Comparison of ENCODE assay signal across 8 cellular contexts in the genomic region with DNA sequence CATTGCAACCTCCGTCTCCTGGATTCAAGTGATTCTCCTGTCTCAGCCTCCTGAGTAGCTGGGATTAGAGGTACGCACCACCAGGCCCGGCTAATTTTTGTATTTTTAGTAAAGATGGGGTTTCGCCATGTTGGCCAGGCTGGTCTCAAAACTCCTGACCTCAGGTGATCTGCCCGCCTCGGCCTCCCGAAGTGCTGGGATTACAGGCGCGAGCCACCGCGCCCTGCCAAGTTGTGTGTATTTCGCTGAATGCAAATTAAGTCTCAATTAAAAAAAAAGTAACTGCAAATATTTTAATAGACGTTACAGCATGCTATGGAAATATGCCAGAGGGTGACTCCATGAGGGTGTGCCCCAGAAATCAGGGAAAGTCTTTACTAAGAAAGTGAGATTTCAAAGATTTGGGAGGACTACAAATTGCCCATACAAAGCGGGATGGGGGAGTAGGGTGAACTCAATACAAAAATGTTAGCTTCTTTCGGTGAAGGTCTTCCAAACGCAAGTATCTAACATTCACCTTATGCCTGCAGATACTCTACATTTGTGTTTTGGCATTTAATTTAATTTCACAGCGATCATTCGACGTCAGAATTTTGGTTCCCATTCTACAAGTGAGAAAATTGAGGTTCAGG.
DNase-seq lines count a peak whose midpoint lies in the region; ATAC-seq and TF ChIP-seq lines count a peak whose summit lies in the region.

No MANE protein-coding gene starts in this region.

- H3K27me3 Mint-ChIP-seq in naive B cell: no peaks in the 10 kb centered on the region

- no peaks in the 10 kb centered on the region for H3K9me3 Mint-ChIP-seq in naive B cell

- intact Hi-C loops in posterior vena cava (cut with DNase I): no loop called here

- DNase-seq in AG04450 (ENCODE audit: low read depth, low spot score) (no peak), coronary artery (ENCODE audit: low spot score) (no peak), naive B cell (no peak), T-helper 9 cell (no peak), HuH-7.5 (ENCODE audit: low spot score) (no peak), posterior vena cava (ENCODE audit: low spot score) (no peak)

- H3K27me3 ChIP-seq in AG04450 (ENCODE audit: control insufficient read depth, insufficient read depth, low read length): no peaks in the 10 kb centered on the region
- no peaks in the 10 kb centered on the region for H3K27me3 ChIP-seq in KMS-11 (ENCODE audit: insufficient read depth, low read depth)

- TF ChIP-seq CTCF in AG04450 (IDR thresholded peaks at IDR 0.05; ENCODE audit: low read depth, low read length) (no peak), KMS-11 (conservative IDR thresholded peaks at IDR 0.05; ENCODE audit: low read depth, low read length) (no peak), coronary artery (IDR thresholded peaks at IDR 0.05) (no peak)

- H2AFZ ChIP-seq in KMS-11 (ENCODE audit: low read depth): peak overlapping the region; percentile 94

- H3K4me3 ChIP-seq in AG04450 (ENCODE audit: low read depth, low read length): peak overlapping the region; percentile 59
- no peak overlapping the region for H3K4me3 ChIP-seq in KMS-11 (IDR thresholded peaks at IDR 0.05; ENCODE audit: insufficient read depth, low read depth, low read length)
- peak overlapping the region; percentile 96 for H3K4me3 ChIP-seq in coronary artery

- no peaks in the 10 kb centered on the region for H3K36me3 Mint-ChIP-seq in naive B cell

- H3K9me3 ChIP-seq in AG04450 (ENCODE audit: control insufficient read depth, insufficient read depth, low read length): peaks cover 3% of the 10 kb centered on the region; the same call in 1 of the 2 replicates

- H3K4me2 ChIP-seq in KMS-11: peak overlapping the region; percentile 81; the same call in 1 of the 2 replicates

- H3K9ac ChIP-seq in KMS-11: peak overlapping the region; percentile 63; the same call in 1 of the 2 replicates

- H3K4me1 Mint-ChIP-seq in naive B cell: peaks cover 4 to 12% (median 7%) of the 10 kb centered on the region in 3 donors

- CTCF ChIA-PET in AG04450 (lab: Charles Lee): no interaction called here

- no peak for ATAC-seq in naive B cell (ENCODE audit: low read depth in 2 of 2)
- no peak for ATAC-seq in HG02588 (IDR thresholded peaks at IDR 0.05; ENCODE audit: unreplicated experiment)

- H3K27ac Mint-ChIP-seq in naive B cell: peak overlapping the region in 3 of 6 donors; percentile 10 to 68 (median 49)

- no peaks in the 10 kb centered on the region for H3K36me3 ChIP-seq in KMS-11 (ENCODE audit: insufficient read depth)

- H4K20me1 ChIP-seq in KMS-11 (ENCODE audit: insufficient read depth): no peaks in the 10 kb centered on the region

- H3K79me2 ChIP-seq in KMS-11 (ENCODE audit: insufficient read depth, low read depth): no peaks in the 10 kb centered on the region

- H3K4me3 Mint-ChIP-seq in naive B cell: peak overlapping the region; percentile 79 to 92 (median 86)

- POLR2A ChIA-PET in AG04450 (lab: Yijun Ruan, JAX): interaction anchor here (0.5 kb wide), 1 partner anchor 125 kb away, joined by 7 read pairs; no protein-coding TSS in a partner anchor

- H3K4me1 ChIP-seq in KMS-11 (ENCODE audit: low read depth, poor library complexity, severe bottlenecking): peaks cover 9% of the 10 kb centered on the region

- peak overlapping the region; percentile 89 for H3K27ac ChIP-seq in AG04450 (ENCODE audit: low read depth, low read length)
- H3K27ac ChIP-seq in KMS-11: no peak overlapping the region
- peak overlapping the region; percentile 19 to 90 for H3K27ac ChIP-seq in coronary artery
